Comparison of ENCODE assay signal across 20 cellular contexts in genomic region chr10:97915761-97916160, GRCh38.
A peak's percentile ranks its signal among the peaks of the same experiment; 100 is the strongest.
DNase-seq lines count a peak whose midpoint lies in the region; ATAC-seq and TF ChIP-seq lines count a peak whose summit lies in the region.
"Had no signal": no experiment of that assay in that cellular context is flagged by ENCODE, and none has a peak within 500 bp of the region (broad histone marks: within the 10 kb centered on the region; RNA-seq: fewer than 3 reads in every experiment).

No MANE protein-coding gene starts in this region.

- WGBS in transverse colon (ENCODE audit: low coverage in 1 of 2), 2 donors = 67% methylated on average over 9 of the region's 9 CpGs; no CpG with 5 or more reads in 1 of the 2 donors

- no peaks in the 10 kb centered on the region for H3K36me3 ChIP-seq in transverse colon
- H3K36me3 ChIP-seq: colonic mucosa, heart right ventricle had no signal

- intact Hi-C loops in transverse colon (cut with DNase I; ENCODE audit: low total_unique reads) = loop anchor here (2.0 kb wide), 1 partner anchor 123 kb away; no protein-coding TSS in a partner anchor

- peaks cover 16% of the 10 kb centered on the region for H3K27me3 ChIP-seq in transverse colon

- DNase-seq in DMS 273 (lab: John Stamatoyannopoulos, UW; ENCODE audit: unreplicated experiment) = peak; percentile 92
- DNase-seq in NCI-H446 treated with DMSO at 0.1 percent for 48 hours (lab: John Stamatoyannopoulos, UW) = peak; percentile 94
- peak; percentile 91 for DNase-seq in pons (ENCODE audit: low spot score)
- DNase-seq in activated gamma-delta T cell (lab: John Stamatoyannopoulos, UW) = no peak
- DNase-seq in transverse colon = no peak
- no peak for DNase-seq in NCI-H510A (lab: John Stamatoyannopoulos, UW)
- DNase-seq: activated CD4-positive, CD25-positive, alpha-beta regulatory T cell treated with anti-CD3 and anti-CD28 coated beads, Interleukin-2, amount 50 U/mL, for 72 hours; activated CD8-positive, alpha-beta T cell treated with anti-CD3 and anti-CD28 coated beads, Interleukin-2, amount 10 ng/mL, durations not matched to agents 7 days and 5 days; activated naive CD4-positive, alpha-beta T cell treated with anti-CD3 and anti-CD28 coated beads for 36 hours; activated T-cell treated with anti-CD3 and anti-CD28 coated beads, Interleukin-2, amount 50 U/mL, for 4 hours; CD4-positive, alpha-beta memory T cell; colonic mucosa; GM23248; heart right ventricle; immature natural killer cell; MM.1S; NCI-H524 treated with DMSO at 0.1 percent for 48 hours; RPMI8226 had no signal

- H3K9me3 ChIP-seq in transverse colon = no peaks in the 10 kb centered on the region
- H3K9me3 ChIP-seq: colonic mucosa, heart right ventricle had no signal

- no peak for TF ChIP-seq EP300 in transverse colon (IDR thresholded peaks at IDR 0.05; ENCODE audit: low read depth)

- no peak overlapping the region for H3K27ac ChIP-seq in transverse colon
- H3K27ac ChIP-seq: colonic mucosa, GM23248, heart right ventricle had no signal

- H3K4me3 ChIP-seq in transverse colon = no peak overlapping the region
- H3K4me3 ChIP-seq: colonic mucosa, GM23248, heart right ventricle had no signal

- in situ Hi-C loops in transverse colon (cut with MboI; ENCODE audit: low pct_ligation_motif_present in 1 of 4, low pct_unique_long_range_greater_than_20kb in 1 of 4, low sequenced_read_pairs in 3 of 4) = loop anchor here in 3 of 4 donors (10.0 to 25.0 kb wide), 2 partner anchors 122 to 129 kb away; partner anchors contain the start of gene CRTAC1 (in 1 of the 3)

- H3K4me1 ChIP-seq in transverse colon = peaks cover 0 to 2% (median 0%) of the 10 kb centered on the region in 4 donors
- H3K4me1 ChIP-seq: colonic mucosa had no signal

- TF ChIP-seq CTCF in transverse colon (IDR thresholded peaks at IDR 0.05) = no peak

- peak; percentile 29 for ATAC-seq in esophagus mucosa
- ATAC-seq in HG02623 (IDR thresholded peaks at IDR 0.05; ENCODE audit: unreplicated experiment) = no peak

- no peak for TF ChIP-seq POLR2A in transverse colon (IDR thresholded peaks at IDR 0.05)

Comparison
In these comparisons a context has a peak if more than half of its experiments do, and no peak if none do; other contexts are left out.
1. DNase-seq: peak in DMS 273 (single experiment), NCI-H446 treated with DMSO at 0.1 percent for 48 hours (single experiment) and pons (single experiment); none in activated gamma-delta T cell (single experiment), transverse colon (single experiment) and NCI-H510A (single experiment).